In genomic region chr6:83962592-83962991, GRCh38 we compare ENCODE assay signal across 1 cellular context.
TF ChIP-seq lines count a peak whose summit lies in the region.

No MANE protein-coding gene starts in this region.

TF ChIP-seq in GM12878, 131 proteins besides CTCF, POLR2A, EP300 and RAD21 (continued from another document and continues in another):
- TF ChIP-seq, protein P1, sequence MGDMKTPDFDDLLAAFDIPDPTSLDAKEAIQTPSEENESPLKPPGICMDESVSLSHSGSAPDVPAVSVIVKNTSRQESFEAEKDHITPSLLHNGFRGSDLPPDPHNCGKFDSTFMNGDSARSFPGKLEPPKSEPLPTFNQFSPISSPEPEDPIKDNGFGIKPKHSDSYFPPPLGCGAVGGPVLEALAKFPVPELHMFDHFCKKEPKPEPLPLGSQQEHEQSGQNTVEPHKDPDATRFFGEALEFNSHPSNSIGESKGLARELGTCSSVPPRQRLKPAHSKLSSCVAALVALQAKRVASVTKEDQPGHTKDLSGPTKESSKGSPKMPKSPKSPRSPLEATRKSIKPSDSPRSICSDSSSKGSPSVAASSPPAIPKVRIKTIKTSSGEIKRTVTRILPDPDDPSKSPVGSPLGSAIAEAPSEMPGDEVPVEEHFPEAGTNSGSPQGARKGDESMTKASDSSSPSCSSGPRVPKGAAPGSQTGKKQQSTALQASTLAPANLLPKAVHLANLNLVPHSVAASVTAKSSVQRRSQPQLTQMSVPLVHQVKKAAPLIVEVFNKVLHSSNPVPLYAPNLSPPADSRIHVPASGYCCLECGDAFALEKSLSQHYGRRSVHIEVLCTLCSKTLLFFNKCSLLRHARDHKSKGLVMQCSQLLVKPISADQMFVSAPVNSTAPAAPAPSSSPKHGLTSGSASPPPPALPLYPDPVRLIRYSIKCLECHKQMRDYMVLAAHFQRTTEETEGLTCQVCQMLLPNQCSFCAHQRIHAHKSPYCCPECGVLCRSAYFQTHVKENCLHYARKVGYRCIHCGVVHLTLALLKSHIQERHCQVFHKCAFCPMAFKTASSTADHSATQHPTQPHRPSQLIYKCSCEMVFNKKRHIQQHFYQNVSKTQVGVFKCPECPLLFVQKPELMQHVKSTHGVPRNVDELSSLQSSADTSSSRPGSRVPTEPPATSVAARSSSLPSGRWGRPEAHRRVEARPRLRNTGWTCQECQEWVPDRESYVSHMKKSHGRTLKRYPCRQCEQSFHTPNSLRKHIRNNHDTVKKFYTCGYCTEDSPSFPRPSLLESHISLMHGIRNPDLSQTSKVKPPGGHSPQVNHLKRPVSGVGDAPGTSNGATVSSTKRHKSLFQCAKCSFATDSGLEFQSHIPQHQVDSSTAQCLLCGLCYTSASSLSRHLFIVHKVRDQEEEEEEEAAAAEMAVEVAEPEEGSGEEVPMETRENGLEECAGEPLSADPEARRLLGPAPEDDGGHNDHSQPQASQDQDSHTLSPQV (IDR thresholded peaks at IDR 0.05), result no peak
- TF ChIP-seq SREBF1 (IDR thresholded peaks at IDR 0.05; ENCODE audit: low read length) (no peak), KAT2A (conservative IDR thresholded peaks at IDR 0.05; ENCODE audit: control insufficient read depth, low read depth, low read length) (no peak), E4F1 (IDR thresholded peaks at IDR 0.05; ENCODE audit: borderline replicate concordance, partially characterized antibody) (no peak), FOS (IDR thresholded peaks at IDR 0.05; ENCODE audit: borderline replicate concordance, extremely low read depth, insufficient read length) (no peak), ZNF217 (IDR thresholded peaks at IDR 0.05) (no peak), HSF1 (IDR thresholded peaks at IDR 0.05; ENCODE audit: low read depth, low read length) (no peak), SREBF2 (IDR thresholded peaks at IDR 0.05; ENCODE audit: low read length) (no peak), RBBP5 (conservative IDR thresholded peaks at IDR 0.05) (no peak), BHLHE40 (IDR thresholded peaks at IDR 0.05; ENCODE audit: borderline replicate concordance in 1 of 2, low read depth in 2 of 2, low read length in 1 of 2) (no peak; a peak in 1 of 4 replicates), SIX5 (IDR thresholded peaks at IDR 0.05; ENCODE audit: low read depth, low read length, severe bottlenecking) (no peak), IRF4 (IDR thresholded peaks at IDR 0.05; ENCODE audit: low read depth, low read length) (no peak), GATAD2B (conservative IDR thresholded peaks at IDR 0.05; ENCODE audit: low read depth) (no peak), GABPA (IDR thresholded peaks at IDR 0.05; ENCODE audit: low read depth) (no peak), IRF5 (IDR thresholded peaks at IDR 0.05; ENCODE audit: borderline replicate concordance) (no peak), FOXM1 (IDR thresholded peaks at IDR 0.05; ENCODE audit: low read depth, low read length) (no peak), BMI1 (IDR thresholded peaks at IDR 0.05; ENCODE audit: borderline replicate concordance) (no peak), SRF (IDR thresholded peaks at IDR 0.05; ENCODE audit: low read depth in 2 of 2, low read length in 2 of 2) (no peak), BCL11A (IDR thresholded peaks at IDR 0.05; ENCODE audit: low read depth, low read length) (peak; percentile 77; the same call in 1 of the 2 replicates), ZBTB40 (IDR thresholded peaks at IDR 0.05; ENCODE audit: borderline replicate concordance) (no peak), ZZZ3 (IDR thresholded peaks at IDR 0.05; ENCODE audit: control insufficient read depth, insufficient read length, low read depth) (no peak), RCOR1 (conservative IDR thresholded peaks at IDR 0.05; ENCODE audit: low read depth, low read length) (no peak), RUNX3 (IDR thresholded peaks at IDR 0.05; ENCODE audit: low read length) (peak; percentile 26; the same call in 1 of the 2 replicates), CREM (IDR thresholded peaks at IDR 0.05; ENCODE audit: low read depth) (no peak), KLF5 (IDR thresholded peaks at IDR 0.05; ENCODE audit: partially characterized antibody) (no peak), SUZ12 (IDR thresholded peaks at IDR 0.05; ENCODE audit: unreplicated experiment) (no peak), CHD1 (IDR thresholded peaks at IDR 0.05; ENCODE audit: low read depth, low read length) (no peak), TBL1XR1 (IDR thresholded peaks at IDR 0.05; ENCODE audit: low read depth, low read length) (no peak), ZNF207 (IDR thresholded peaks at IDR 0.05; ENCODE audit: borderline replicate concordance) (no peak), CREB1 (IDR thresholded peaks at IDR 0.05; ENCODE audit: low read depth) (no peak), ZNF622 (IDR thresholded peaks at IDR 0.05) (no peak), MTA2 (IDR thresholded peaks at IDR 0.05; ENCODE audit: low read depth) (peak; percentile 94), IKZF2 (IDR thresholded peaks at IDR 0.05) (peak; percentile 88 to 89), SUPT20H (IDR thresholded peaks at IDR 0.05; ENCODE audit: borderline replicate concordance, control insufficient read depth, low read depth, low read length) (no peak), ZBED1 (IDR thresholded peaks at IDR 0.05; ENCODE audit: borderline replicate concordance) (no peak), NFXL1 (IDR thresholded peaks at IDR 0.05; ENCODE audit: borderline replicate concordance) (no peak), PRDM15 (CRISPR knock-in tag; IDR thresholded peaks at IDR 0.05) (no peak), EGR1 (IDR thresholded peaks at IDR 0.05; ENCODE audit: borderline replicate concordance in 1 of 2, low read depth in 2 of 2, low read length in 2 of 2) (no peak)
- TF ChIP-seq, protein P2, sequence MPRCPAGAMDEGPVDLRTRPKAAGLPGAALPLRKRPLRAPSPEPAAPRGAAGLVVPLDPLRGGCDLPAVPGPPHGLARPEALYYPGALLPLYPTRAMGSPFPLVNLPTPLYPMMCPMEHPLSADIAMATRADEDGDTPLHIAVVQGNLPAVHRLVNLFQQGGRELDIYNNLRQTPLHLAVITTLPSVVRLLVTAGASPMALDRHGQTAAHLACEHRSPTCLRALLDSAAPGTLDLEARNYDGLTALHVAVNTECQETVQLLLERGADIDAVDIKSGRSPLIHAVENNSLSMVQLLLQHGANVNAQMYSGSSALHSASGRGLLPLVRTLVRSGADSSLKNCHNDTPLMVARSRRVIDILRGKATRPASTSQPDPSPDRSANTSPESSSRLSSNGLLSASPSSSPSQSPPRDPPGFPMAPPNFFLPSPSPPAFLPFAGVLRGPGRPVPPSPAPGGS (IDR thresholded peaks at IDR 0.05; ENCODE audit: borderline replicate concordance, insufficient read depth, low read depth, low read length, poor library complexity, severe bottlenecking), result no peak
- TF ChIP-seq, protein P3, sequence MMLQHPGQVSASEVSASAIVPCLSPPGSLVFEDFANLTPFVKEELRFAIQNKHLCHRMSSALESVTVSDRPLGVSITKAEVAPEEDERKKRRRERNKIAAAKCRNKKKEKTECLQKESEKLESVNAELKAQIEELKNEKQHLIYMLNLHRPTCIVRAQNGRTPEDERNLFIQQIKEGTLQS (IDR thresholded peaks at IDR 0.05; ENCODE audit: borderline replicate concordance, extremely low read depth, low read depth, low read length), result no peak
